Comparison of ENCODE assay signal across 17 cellular contexts in genomic region chr17:57507828-57508227, GRCh38.
DNase-seq lines count a peak whose midpoint lies in the region; ATAC-seq, FAIRE-seq and TF ChIP-seq lines count a peak whose summit lies in the region.
"Had no signal": no experiment of that assay in that cellular context is flagged by ENCODE, and none has a peak within 500 bp of the region (broad histone marks: within the 10 kb centered on the region; RNA-seq: fewer than 3 reads in every experiment).

No MANE protein-coding gene starts in this region.

- DNase-seq in DMS79 treated with DMSO at 0.1 percent for 48 hours (lab: John Stamatoyannopoulos, UW) (peak; percentile 23), DMS79 (lab: John Stamatoyannopoulos, UW) (no peak), NCI-H345 (lab: John Stamatoyannopoulos, UW) (peak; percentile 68), K562 (ENCODE audit: extremely low read depth in 1 of 4, low spot score in 3 of 4) (no peak), ovary (peak in 1 of 5 donors; percentile 48)
- DNase-seq in stimulated activated effector memory CD8-positive, alpha-beta T cell treated with anti-CD3 and anti-CD28 coated beads, Interleukin-12 subunit alpha, Interleukin-12 subunit beta, amount 100 ng/mL, for 72 hours (ENCODE audit: low spot score in 2 of 2): no peak
- DNase-seq: 8988T; activated naive CD4-positive, alpha-beta T cell treated with anti-CD3 and anti-CD28 coated beads, Interleukin-2, amount 10 ng/mL, durations not matched to agents 7 days and 5 days; Caco-2; lower lobe of right lung; PC-3; stimulated activated CD4-positive, alpha-beta T cell treated with anti-CD3 and anti-CD28 coated beads, Interleukin-15, amount 100 ng/mL, for 24 hours; T-helper 17 cell had no signal

- H3K4me3 ChIP-seq in K562 (no peak overlapping the region), ovary (no peak overlapping the region)
- H3K4me3 ChIP-seq: lower lobe of right lung, tibial nerve had no signal

- in situ Hi-C loops in K562 (cut with MboI): no loop called here

- H2AFZ ChIP-seq in K562 (ENCODE audit: low read depth, low read length): no peak overlapping the region

- TF ChIP-seq EP300 in K562 (IDR thresholded peaks at IDR 0.05; ENCODE audit: low read length) (no peak), ovary (IDR thresholded peaks at IDR 0.05) (no peak)

- TF ChIP-seq POLR2A in K562 (conservative IDR thresholded peaks at IDR 0.05) (no peak), ovary (IDR thresholded peaks at IDR 0.05) (no peak)

- peaks cover 36% of the 10 kb centered on the region for H3K4me1 Mint-ChIP-seq in stimulated activated effector memory CD8-positive, alpha-beta T cell treated with anti-CD3 and anti-CD28 coated beads, Interleukin-12 subunit alpha, Interleukin-12 subunit beta, amount 100 ng/mL, for 72 hours
- H3K4me1 Mint-ChIP-seq: activated naive CD4-positive, alpha-beta T cell treated with anti-CD3 and anti-CD28 coated beads, Interleukin-2, amount 10 ng/mL, durations not matched to agents 7 days and 5 days had no signal

- CTCF ChIA-PET in K562 (lab: Yijun Ruan, JAX; ENCODE audit: low intra/inter-chr PET ratio): no interaction called here

- H3K36me3 ChIP-seq in K562 (ENCODE audit: control insufficient read depth, insufficient read depth, low read length) (no peaks in the 10 kb centered on the region), ovary (no peaks in the 10 kb centered on the region)
- H3K36me3 ChIP-seq: lower lobe of right lung, tibial nerve had no signal

- no peaks in the 10 kb centered on the region for H3K36me3 Mint-ChIP-seq in stimulated activated effector memory CD8-positive, alpha-beta T cell treated with anti-CD3 and anti-CD28 coated beads, Interleukin-12 subunit alpha, Interleukin-12 subunit beta, amount 100 ng/mL, for 72 hours
- H3K36me3 Mint-ChIP-seq: activated naive CD4-positive, alpha-beta T cell treated with anti-CD3 and anti-CD28 coated beads, Interleukin-2, amount 10 ng/mL, durations not matched to agents 7 days and 5 days had no signal

- H3K9me1 ChIP-seq in K562 (ENCODE audit: control insufficient read depth, insufficient read depth, low read length): no peaks in the 10 kb centered on the region

- H3K27me3 ChIP-seq in K562 (ENCODE audit: control insufficient read depth in 2 of 2, insufficient read depth in 2 of 2, low read length in 2 of 2) (no peaks in the 10 kb centered on the region), ovary (no peaks in the 10 kb centered on the region)
- H3K27me3 ChIP-seq: tibial nerve had no signal

- WGBS in K562 (ENCODE audit: insufficient coverage, low coverage, missing lambda C conversion rate): 64% methylated on average over 8 of the region's 8 CpGs
- WGBS in ovary, 3 donors: 47 to 59% (median 52%) methylated on average over 8 of the region's 8 CpGs

- 0 out of 3 replicates have a peak, but pooled peaks cover 3% of the 10 kb centered on the region for H3K79me2 ChIP-seq in K562 (ENCODE audit: control insufficient read depth, insufficient read depth, low read length)

- no peaks in the 10 kb centered on the region for H3K9me3 ChIP-seq in K562 (replicated peaks; ENCODE audit: control insufficient read depth, insufficient read depth, low read depth, low read length)
- no peaks in the 10 kb centered on the region for H3K9me3 ChIP-seq in ovary
- H3K9me3 ChIP-seq: Caco-2, lower lobe of right lung, tibial nerve had no signal

- no peak overlapping the region for H3K4me2 ChIP-seq in K562 (ENCODE audit: insufficient read depth, low read length)

- TF ChIP-seq CTCF in K562 (IDR thresholded peaks at IDR 0.05 in 2 of 3, conservative IDR thresholded peaks at IDR 0.05 in 1 of 3; ENCODE audit: insufficient read depth in 2 of 3, low read depth in 1 of 3, low read length in 3 of 3) (no peak), ovary (IDR thresholded peaks at IDR 0.05) (no peak)

- intact Hi-C loops in K562 (cut with micrococcal nuclease): no loop called here
- intact Hi-C loops in ovary (cut with DNase I): no loop called here

- no peak for TF ChIP-seq RAD21 in K562 (CRISPR knock-in tag; conservative IDR thresholded peaks at IDR 0.05 in 1 of 2, IDR thresholded peaks at IDR 0.05 in 1 of 2)

- H3K4me1 ChIP-seq in K562 (replicated peaks in 1 of 2; ENCODE audit: control insufficient read depth in 2 of 2, insufficient read depth in 2 of 2, low read length in 2 of 2) (peaks cover 5 to 12% of the 10 kb centered on the region in 2 experiments; a peak in 4 of 5 replicates), ovary (ENCODE audit: insufficient read depth) (peaks cover 18% of the 10 kb centered on the region)
- H3K4me1 ChIP-seq: Caco-2, lower lobe of right lung had no signal

- ATAC-seq in K562 (no peak), GM18498 (IDR thresholded peaks at IDR 0.05; ENCODE audit: unreplicated experiment) (no peak), HG02870 (IDR thresholded peaks at IDR 0.05; ENCODE audit: unreplicated experiment) (no peak)
- no peak for ATAC-seq in stimulated activated effector memory CD8-positive, alpha-beta T cell treated with anti-CD3 and anti-CD28 coated beads, Interleukin-12 subunit alpha, Interleukin-12 subunit beta, amount 100 ng/mL, for 72 hours
- ATAC-seq: lower lobe of right lung, PC-3, T-helper 17 cell had no signal

- no peak overlapping the region for H3K4me3 Mint-ChIP-seq in stimulated activated effector memory CD8-positive, alpha-beta T cell treated with anti-CD3 and anti-CD28 coated beads, Interleukin-12 subunit alpha, Interleukin-12 subunit beta, amount 100 ng/mL, for 72 hours
- H3K4me3 Mint-ChIP-seq: activated naive CD4-positive, alpha-beta T cell treated with anti-CD3 and anti-CD28 coated beads, Interleukin-2, amount 10 ng/mL, durations not matched to agents 7 days and 5 days; T-helper 17 cell had no signal

- no peak for FAIRE-seq in K562 (lab: Jason Lieb, UNC)
- FAIRE-seq: H54 had no signal

- H3K27ac Mint-ChIP-seq in stimulated activated effector memory CD8-positive, alpha-beta T cell treated with anti-CD3 and anti-CD28 coated beads, Interleukin-12 subunit alpha, Interleukin-12 subunit beta, amount 100 ng/mL, for 72 hours: no peak overlapping the region
- H3K27ac Mint-ChIP-seq: activated naive CD4-positive, alpha-beta T cell treated with anti-CD3 and anti-CD28 coated beads, Interleukin-2, amount 10 ng/mL, durations not matched to agents 7 days and 5 days; T-helper 17 cell had no signal

- POLR2A ChIA-PET in K562 (lab: Yijun Ruan, JAX): interaction anchor here (1.1 to 1.2 kb wide), 2 partner anchors 11 to 18 kb away, joined by 3 read pairs; no protein-coding TSS in a partner anchor

- peaks cover 9% of the 10 kb centered on the region for H4K20me1 ChIP-seq in K562 (replicated peaks; ENCODE audit: control insufficient read depth, insufficient read depth, low read length)

- H3K9me3 Mint-ChIP-seq in stimulated activated effector memory CD8-positive, alpha-beta T cell treated with anti-CD3 and anti-CD28 coated beads, Interleukin-12 subunit alpha, Interleukin-12 subunit beta, amount 100 ng/mL, for 72 hours: no peaks in the 10 kb centered on the region
- H3K9me3 Mint-ChIP-seq: activated naive CD4-positive, alpha-beta T cell treated with anti-CD3 and anti-CD28 coated beads, Interleukin-2, amount 10 ng/mL, durations not matched to agents 7 days and 5 days had no signal

- peak overlapping the region in 1 of 2 experiments; percentile 4; a peak in 1 of 4 replicates for H3K9ac ChIP-seq in K562 (ENCODE audit: insufficient read depth in 1 of 2, low read depth in 2 of 2, low read length in 2 of 2)

- H3K27ac ChIP-seq in K562 (ENCODE audit: extremely low read depth, low read depth, low read length) (no peak overlapping the region), ovary (peak overlapping the region; percentile 12 to 56)
- H3K27ac ChIP-seq: lower lobe of right lung, tibial nerve had no signal

- no TSS peak for BruUV-seq in K562 (replicated peaks; lab: Mats Ljungman, UMichigan)

TF ChIP-seq in K562, 482 proteins besides CTCF, POLR2A, EP300 and RAD21:
- peak; percentile 59 for TF ChIP-seq NFIC (IDR thresholded peaks at IDR 0.05)
- TF ChIP-seq ZNF57 (CRISPR knock-in tag; IDR thresholded peaks at IDR 0.05): no peak
- TF ChIP-seq CTBP1 (IDR thresholded peaks at IDR 0.05; ENCODE audit: borderline replicate concordance): no peak
- TF ChIP-seq YY1 (IDR thresholded peaks at IDR 0.05; ENCODE audit: borderline replicate concordance in 1 of 3, control insufficient read depth in 1 of 3, extremely low read depth in 1 of 3, insufficient read depth in 3 of 3, insufficient read length in 1 of 3, insufficient replicate concordance in 2 of 3, low read depth in 1 of 3, low read length in 2 of 3): no peak
- no peak for TF ChIP-seq ZC3H11A (IDR thresholded peaks at IDR 0.05; ENCODE audit: low read depth, low read length)
- no peak for TF ChIP-seq SOX6 (IDR thresholded peaks at IDR 0.05)

Comparison
In these comparisons a context has a peak if more than half of its experiments do, and no peak if none do; other contexts are left out.
1. DNase-seq: peak in DMS79 treated with DMSO at 0.1 percent for 48 hours (single experiment) and NCI-H345 (single experiment); none in DMS79 (single experiment), K562 (0 of 4) and stimulated activated effector memory CD8-positive, alpha-beta T cell treated with anti-CD3 and anti-CD28 coated beads, Interleukin-12 subunit alpha, Interleukin-12 subunit beta, amount 100 ng/mL, for 72 hours (0 of 2).